Comparison of ENCODE assay signal across 15 cellular contexts in genomic region chr19:55188620-55189019, GRCh38. TPM values are rescaled to one million over a fixed set of nuclear protein-coding genes. Genes with fewer than 3 reads are reported as not detected.
DNase-seq lines count a peak whose midpoint lies in the region; TF ChIP-seq lines count a peak whose summit lies in the region.
"Had no signal": no experiment of that assay in that cellular context is flagged by ENCODE, and none has a peak within 500 bp of the region (broad histone marks: within the 10 kb centered on the region; RNA-seq: fewer than 3 reads in every experiment).

No MANE protein-coding gene starts in this region.

- intact Hi-C loops in transverse colon (cut with DNase I; ENCODE audit: low total_unique reads) = no loop called here

- no peaks in the 10 kb centered on the region for H3K27me3 Mint-ChIP-seq in T-helper 2 cell treated with Interferon-gamma antibody and Interleukin-4, amounts not matched to agents 5 μg/mL and 100 μg/mL, for 36 hours (ENCODE audit: low read depth)
- H3K27me3 Mint-ChIP-seq in neural progenitor cell (ENCODE audit: insufficient read depth, low read depth) = peaks cover 15% of the 10 kb centered on the region

- TF ChIP-seq CTCF in neural progenitor cell (IDR thresholded peaks at IDR 0.05) (no peak), transverse colon (IDR thresholded peaks at IDR 0.05) (no peak)

- peak overlapping the region; percentile 45 for H3K4me3 Mint-ChIP-seq in T-helper 2 cell treated with Interferon-gamma antibody and Interleukin-4, amounts not matched to agents 5 μg/mL and 100 μg/mL, for 36 hours
- H3K4me3 Mint-ChIP-seq in neural progenitor cell = peak overlapping the region; percentile 31
- H3K4me3 Mint-ChIP-seq: activated naive CD4-positive, alpha-beta T cell treated with anti-CD3 and anti-CD28 coated beads, Interleukin-2, amount 50 U/mL, for 24 hours; type B pancreatic cell had no signal

- H3K9ac ChIP-seq in neural progenitor cell = no peak overlapping the region

- peaks cover 6% of the 10 kb centered on the region for H3K4me1 Mint-ChIP-seq in T-helper 2 cell treated with Interferon-gamma antibody and Interleukin-4, amounts not matched to agents 5 μg/mL and 100 μg/mL, for 36 hours (ENCODE audit: low read depth)
- H3K4me1 Mint-ChIP-seq in neural progenitor cell = peaks cover 4% of the 10 kb centered on the region

- no peaks in the 10 kb centered on the region for H3K36me3 Mint-ChIP-seq in T-helper 2 cell treated with Interferon-gamma antibody and Interleukin-4, amounts not matched to agents 5 μg/mL and 100 μg/mL, for 36 hours (ENCODE audit: low read depth)
- H3K36me3 Mint-ChIP-seq in neural progenitor cell = no peaks in the 10 kb centered on the region
- H3K36me3 Mint-ChIP-seq: activated naive CD4-positive, alpha-beta T cell treated with anti-CD3 and anti-CD28 coated beads, Interleukin-2, amount 50 U/mL, for 24 hours; type B pancreatic cell had no signal

- no peak overlapping the region for H2AFZ ChIP-seq in neural progenitor cell (replicated peaks)

- no peak overlapping the region for H3K27ac Mint-ChIP-seq in T-helper 2 cell treated with Interferon-gamma antibody and Interleukin-4, amounts not matched to agents 5 μg/mL and 100 μg/mL, for 36 hours
- H3K27ac Mint-ChIP-seq in neural progenitor cell = no peak overlapping the region
- H3K27ac Mint-ChIP-seq: activated naive CD4-positive, alpha-beta T cell treated with anti-CD3 and anti-CD28 coated beads, Interleukin-2, amount 50 U/mL, for 24 hours; type B pancreatic cell had no signal

- H3K9me3 Mint-ChIP-seq in T-helper 2 cell treated with Interferon-gamma antibody and Interleukin-4, amounts not matched to agents 5 μg/mL and 100 μg/mL, for 36 hours = no peaks in the 10 kb centered on the region
- H3K9me3 Mint-ChIP-seq in neural progenitor cell = no peaks in the 10 kb centered on the region
- H3K9me3 Mint-ChIP-seq: activated naive CD4-positive, alpha-beta T cell treated with anti-CD3 and anti-CD28 coated beads, Interleukin-2, amount 50 U/mL, for 24 hours; type B pancreatic cell had no signal

- no peaks in the 10 kb centered on the region for H3F3A ChIP-seq in neural progenitor cell (ENCODE audit: low read depth)

- no peak for TF ChIP-seq EP300 in transverse colon (IDR thresholded peaks at IDR 0.05; ENCODE audit: low read depth)

- no peak overlapping the region for H3K4me3 ChIP-seq in neural progenitor cell
- no peak overlapping the region for H3K4me3 ChIP-seq in transverse colon
- H3K4me3 ChIP-seq: pancreas had no signal

- no peaks in the 10 kb centered on the region for H3K36me3 ChIP-seq in neural progenitor cell
- no peaks in the 10 kb centered on the region for H3K36me3 ChIP-seq in transverse colon
- H3K36me3 ChIP-seq: pancreas had no signal

- no peaks in the 10 kb centered on the region for H4K20me1 ChIP-seq in neural progenitor cell (ENCODE audit: low read depth)

- 54 to 94% methylated on average over 3 to 8 of the region's 8 CpGs for WGBS in transverse colon (ENCODE audit: low coverage in 1 of 2), 2 donors

- no peak for TF ChIP-seq POLR2A in transverse colon (IDR thresholded peaks at IDR 0.05)

- H3K4me1 ChIP-seq in neural progenitor cell (no peaks in the 10 kb centered on the region), transverse colon (no peaks in the 10 kb centered on the region)
- H3K4me1 ChIP-seq: pancreas had no signal

- no peaks in the 10 kb centered on the region for H3K79me2 ChIP-seq in neural progenitor cell (ENCODE audit: low read depth)

- no peak overlapping the region for H3K4me2 ChIP-seq in neural progenitor cell

- no peak for DNase-seq in T-helper 2 cell treated with Interferon-gamma antibody and Interleukin-4, amounts not matched to agents 5 μg/mL and 100 μg/mL, for 36 hours (ENCODE audit: low spot score)
- no peak for DNase-seq in T-helper 2 cell
- DNase-seq in UCSD-AML1 (lab: John Stamatoyannopoulos, UW; ENCODE audit: unreplicated experiment) = peak; percentile 67
- no peak for DNase-seq in neural progenitor cell (ENCODE audit: low spot score)
- no peak for DNase-seq in NCI-H748 treated with DMSO at 0.1 percent for 48 hours (lab: John Stamatoyannopoulos, UW)
- no peak for DNase-seq in transverse colon
- DNase-seq: COR-L47; KG1; NCI-H1694 treated with DMSO at 0.1 percent for 48 hours; pancreas; stimulated activated CD8-positive, alpha-beta memory T cell treated with anti-CD3 and anti-CD28 coated beads, Interleukin-4, amount 100 ng/mL, for 48 hours had no signal

- H3K27me3 ChIP-seq in neural progenitor cell = peaks cover 20% of the 10 kb centered on the region
- H3K27me3 ChIP-seq in transverse colon = no peaks in the 10 kb centered on the region
- H3K27me3 ChIP-seq: pancreas had no signal

- H3K27ac ChIP-seq in neural progenitor cell = no peak overlapping the region
- H3K27ac ChIP-seq in transverse colon = peak overlapping the region in 1 of 4 donors; percentile 48

- in situ Hi-C loops in transverse colon (cut with MboI; ENCODE audit: low pct_ligation_motif_present in 1 of 4, low pct_unique_long_range_greater_than_20kb in 1 of 4, low sequenced_read_pairs in 3 of 4) = no loop called here

- H3K9me3 ChIP-seq in neural progenitor cell (ENCODE audit: low read depth) (no peaks in the 10 kb centered on the region), transverse colon (no peaks in the 10 kb centered on the region)
- H3K9me3 ChIP-seq: pancreas had no signal

RNA-seq across cellular contexts. Expression of gene SYT5, which starts 8.5 kb away (rescaled TPM):
- 0.22 TPM in 1 of 2 replicates, not detected in the other for total RNA-seq in neural progenitor cell (ENCODE audit: low replicate concordance)
- 1 to 10 TPM in 1 of 4 donors, under 1 TPM in 2, not detected in 1; 0.48 to 9.6 (median 0.96) TPM for total RNA-seq in transverse colon
- total RNA-seq: lung microvascular endothelial cell had no signal

RNA-seq across cellular contexts. Expression of gene PTPRH, which starts 20.7 kb away (rescaled TPM):
- not detected in 2 replicates for total RNA-seq in neural progenitor cell (ENCODE audit: low replicate concordance)
- 100 to 1,000 TPM in 2 of 4 donors, 10 to 100 TPM in 2; 31.2 to 176 (median 102) TPM for total RNA-seq in transverse colon

RNA-seq across cellular contexts. Expression of gene DNAAF3, which starts 22.2 kb away (rescaled TPM):
- total RNA-seq in neural progenitor cell (ENCODE audit: low replicate concordance) (9.1 and 12.0 TPM in 2 replicates), transverse colon (under 1 TPM in 2 of 4 donors, not detected in 2; 0.40 to 0.41 TPM)

RNA-seq across cellular contexts. Expression of gene TNNI3, which starts 31.1 kb away (rescaled TPM):
- total RNA-seq in neural progenitor cell (ENCODE audit: low replicate concordance) = 22.2 and 41.0 TPM in 2 replicates
- not detected for total RNA-seq in transverse colon
- total RNA-seq: fibroblast of lung, lung microvascular endothelial cell had no signal

RNA-seq across cellular contexts. Expression of gene TNNT1, which starts 39.6 kb away (rescaled TPM):
- total RNA-seq in neural progenitor cell (ENCODE audit: low replicate concordance) = 74.1 and 121 TPM in 2 replicates
- 1 to 10 TPM in 2 of 4 donors, not detected in 2; 1.6 to 4.1 TPM for total RNA-seq in transverse colon
- total RNA-seq: lung microvascular endothelial cell had no signal

Comparison
In these comparisons a context has a peak if more than half of its experiments do, and no peak if none do; other contexts are left out.
1. RNA of gene PTPRH, which starts 20.7 kb away (total RNA-seq): 31.2 to 176 TPM in transverse colon; not detected in neural progenitor cell; every median in the first group is over 10 times any median in the second.